In the genomic region with DNA sequence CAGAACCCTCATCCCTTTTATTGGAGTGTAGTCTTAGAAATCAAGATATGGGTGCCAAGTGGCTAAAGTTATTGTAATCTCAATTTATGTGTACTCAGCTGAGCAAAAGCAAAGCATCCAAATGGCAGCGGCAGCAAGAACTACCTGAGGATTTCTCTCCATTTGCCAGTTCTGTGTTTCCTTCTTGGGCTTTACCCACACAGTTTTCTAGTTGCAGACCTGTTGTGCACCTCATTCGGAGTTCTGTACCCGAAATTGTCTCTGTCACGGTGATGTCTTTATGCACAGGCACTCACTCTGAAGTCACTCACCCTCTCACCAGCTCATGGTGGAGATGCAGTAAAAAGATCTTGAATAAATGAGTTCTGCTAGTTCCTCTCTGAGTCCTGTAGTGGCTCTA, we compare ENCODE assay signal across 1 cellular context.
TF ChIP-seq lines count a peak whose summit lies in the region.

No MANE protein-coding gene starts in this region.

TF ChIP-seq in K562, 482 proteins besides CTCF, POLR2A, EP300 and RAD21:
- TF ChIP-seq, protein P1, sequence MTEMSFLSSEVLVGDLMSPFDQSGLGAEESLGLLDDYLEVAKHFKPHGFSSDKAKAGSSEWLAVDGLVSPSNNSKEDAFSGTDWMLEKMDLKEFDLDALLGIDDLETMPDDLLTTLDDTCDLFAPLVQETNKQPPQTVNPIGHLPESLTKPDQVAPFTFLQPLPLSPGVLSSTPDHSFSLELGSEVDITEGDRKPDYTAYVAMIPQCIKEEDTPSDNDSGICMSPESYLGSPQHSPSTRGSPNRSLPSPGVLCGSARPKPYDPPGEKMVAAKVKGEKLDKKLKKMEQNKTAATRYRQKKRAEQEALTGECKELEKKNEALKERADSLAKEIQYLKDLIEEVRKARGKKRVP (CRISPR knock-in tag; IDR thresholded peaks at IDR 0.05) = no peak
- TF ChIP-seq, protein P2, sequence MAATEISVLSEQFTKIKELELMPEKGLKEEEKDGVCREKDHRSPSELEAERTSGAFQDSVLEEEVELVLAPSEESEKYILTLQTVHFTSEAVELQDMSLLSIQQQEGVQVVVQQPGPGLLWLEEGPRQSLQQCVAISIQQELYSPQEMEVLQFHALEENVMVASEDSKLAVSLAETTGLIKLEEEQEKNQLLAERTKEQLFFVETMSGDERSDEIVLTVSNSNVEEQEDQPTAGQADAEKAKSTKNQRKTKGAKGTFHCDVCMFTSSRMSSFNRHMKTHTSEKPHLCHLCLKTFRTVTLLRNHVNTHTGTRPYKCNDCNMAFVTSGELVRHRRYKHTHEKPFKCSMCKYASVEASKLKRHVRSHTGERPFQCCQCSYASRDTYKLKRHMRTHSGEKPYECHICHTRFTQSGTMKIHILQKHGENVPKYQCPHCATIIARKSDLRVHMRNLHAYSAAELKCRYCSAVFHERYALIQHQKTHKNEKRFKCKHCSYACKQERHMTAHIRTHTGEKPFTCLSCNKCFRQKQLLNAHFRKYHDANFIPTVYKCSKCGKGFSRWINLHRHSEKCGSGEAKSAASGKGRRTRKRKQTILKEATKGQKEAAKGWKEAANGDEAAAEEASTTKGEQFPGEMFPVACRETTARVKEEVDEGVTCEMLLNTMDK (IDR thresholded peaks at IDR 0.05; ENCODE audit: borderline replicate concordance, insufficient read depth, low read depth, low read length, poor library complexity, severe bottlenecking) = no peak
- TF ChIP-seq ILK (tag; IDR thresholded peaks at IDR 0.05; ENCODE audit: borderline replicate concordance, low read depth) (no peak), ZNF282 (CRISPR knock-in tag; IDR thresholded peaks at IDR 0.05) (no peak), DMBX1 (CRISPR knock-in tag; IDR thresholded peaks at IDR 0.05; ENCODE audit: borderline replicate concordance) (no peak), RBM22 (IDR thresholded peaks at IDR 0.05; ENCODE audit: low read depth, low read length, poor library complexity, severe bottlenecking) (no peak), ZNF41 (CRISPR knock-in tag; conservative IDR thresholded peaks at IDR 0.05) (no peak), TCF7 (IDR thresholded peaks at IDR 0.05; ENCODE audit: borderline replicate concordance) (no peak)
